In the genomic region with DNA sequence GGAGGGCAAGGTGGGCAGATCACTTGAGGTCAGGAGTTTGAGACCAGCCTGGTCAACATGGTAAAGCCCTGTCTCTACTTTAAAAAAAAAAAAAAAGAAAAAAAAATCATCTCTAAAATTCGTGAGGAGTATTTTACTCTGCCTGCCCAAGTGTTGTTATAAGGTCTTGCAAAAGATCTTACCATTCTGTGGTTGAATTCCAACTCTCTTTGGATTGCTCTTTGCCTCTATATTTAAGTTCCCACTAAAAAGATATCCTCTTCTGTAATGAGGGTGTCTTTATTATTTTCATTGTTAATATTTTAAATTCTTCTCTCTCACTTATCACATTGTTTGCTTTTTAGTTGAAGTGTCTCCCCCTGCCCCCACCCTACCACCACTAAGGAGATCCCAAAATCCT, we compare ENCODE assay signal across 22 cellular contexts.
"Had no signal": no experiment of that assay in that cellular context is flagged by ENCODE, and none has a peak within 500 bp of the region (broad histone marks: within the 10 kb centered on the region; RNA-seq: fewer than 3 reads in every experiment).

No MANE protein-coding gene starts in this region.

- H3K36me3 Mint-ChIP-seq: natural killer cell treated with Interleukin-12 subunit alpha and Interleukin-12 subunit beta and Interleukin-15 and Interleukin-18, amount 100 ng/mL, for 72 hours had no signal

- ATAC-seq: mucosa of descending colon; natural killer cell treated with Interleukin-12 subunit alpha and Interleukin-12 subunit beta and Interleukin-15 and Interleukin-18, amount 100 ng/mL, for 72 hours; right lobe of liver had no signal

- H3K4me3 ChIP-seq: dorsolateral prefrontal cortex, lung, mucosa of descending colon, right lobe of liver, smooth muscle cell, stomach, thyroid gland, vagina had no signal

- H3K9me3 Mint-ChIP-seq: naive B cell; natural killer cell treated with Interleukin-12 subunit alpha and Interleukin-12 subunit beta and Interleukin-15 and Interleukin-18, amount 100 ng/mL, for 72 hours; neural crest cell had no signal

- H3K27me3 ChIP-seq: dorsolateral prefrontal cortex, right lobe of liver, stomach, thyroid gland, vagina had no signal

- H3K9me3 ChIP-seq: mucosa of descending colon, right lobe of liver, stomach, thyroid gland, vagina had no signal

- DNase-seq: dorsolateral prefrontal cortex; effector CD4-positive, alpha-beta T cell; head of caudate nucleus; mesenchymal stem cell; mucosa of descending colon; naive B cell; right lobe of liver; stimulated activated CD4-positive, alpha-beta T cell treated with anti-CD3 and anti-CD28 coated beads, Interleukin-12 subunit alpha, Interleukin-12 subunit beta, amount 100 ng/mL, for 4 hours; stimulated activated CD4-positive, alpha-beta T cell treated with anti-CD3 and anti-CD28 coated beads, Interleukin-1b, Interleukin-23, amount 100 ng/mL, for 48 hours; stimulated activated CD4-positive, alpha-beta T cell treated with anti-CD3 and anti-CD28 coated beads, Interleukin-4, amount 100 ng/mL, for 1 hour; stimulated activated CD8-positive, alpha-beta memory T cell treated with anti-CD3 and anti-CD28 coated beads, Interleukin-4, amount 100 ng/mL, for 48 hours; stimulated activated naive CD4-positive, alpha-beta T cell treated with Interleukin-2 at 50 U/mL for 16 hours; stomach; thyroid gland; trophoblast cell had no signal

- H3K27ac Mint-ChIP-seq: mesothelial cell of epicardium; natural killer cell treated with Interleukin-12 subunit alpha and Interleukin-12 subunit beta and Interleukin-15 and Interleukin-18, amount 100 ng/mL, for 72 hours; progenitor cell of endocrine pancreas had no signal

- H3K4me3 Mint-ChIP-seq: mesothelial cell of epicardium; naive B cell; natural killer cell treated with Interleukin-12 subunit alpha and Interleukin-12 subunit beta and Interleukin-15 and Interleukin-18, amount 100 ng/mL, for 72 hours; neural crest cell had no signal

- H3K4me1 Mint-ChIP-seq: neural crest cell had no signal

- H3K27me3 Mint-ChIP-seq: naive B cell; natural killer cell treated with Interleukin-12 subunit alpha and Interleukin-12 subunit beta and Interleukin-15 and Interleukin-18, amount 100 ng/mL, for 72 hours; progenitor cell of endocrine pancreas had no signal
